ENCODE assay signal across 14 cellular contexts in the genomic region with DNA sequence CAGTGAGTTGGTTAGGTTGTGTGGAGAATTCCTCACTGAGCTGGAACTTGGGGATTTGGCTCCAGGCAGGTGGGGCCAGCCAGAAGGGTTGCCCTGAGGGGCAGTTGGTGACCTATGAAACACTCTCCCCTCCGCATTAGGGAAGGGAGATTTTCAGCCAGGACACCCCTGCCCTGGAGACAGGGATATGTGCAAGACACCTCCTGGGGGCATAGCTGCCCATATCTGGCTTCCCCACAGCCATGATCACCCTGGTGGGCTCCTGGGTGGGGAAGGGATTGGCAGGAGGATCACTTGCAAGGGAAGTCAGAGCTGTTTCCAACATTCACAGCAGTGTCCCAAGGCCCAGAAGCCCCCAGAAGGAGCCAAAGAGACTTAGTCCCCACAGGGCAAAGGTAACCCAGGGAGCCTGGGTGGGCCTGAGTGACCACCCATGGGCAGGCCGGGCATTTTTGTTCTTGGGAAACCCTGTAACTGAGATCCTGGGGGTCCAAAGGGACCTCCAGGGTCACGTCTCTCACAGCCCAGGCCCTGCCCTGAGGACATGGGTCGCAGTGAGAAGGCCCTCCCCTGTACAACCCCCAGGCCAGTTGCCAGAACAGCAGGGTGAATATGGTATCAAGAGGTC.
"Had no signal": no experiment of that assay in that cellular context is flagged by ENCODE, and none has a peak within 500 bp of the region (broad histone marks: within the 10 kb centered on the region; RNA-seq: fewer than 3 reads in every experiment).

No MANE protein-coding gene starts in this region.

- H3K36me3 ChIP-seq: heart left ventricle, SJCRH30, tibial nerve had no signal

- H3K9me3 ChIP-seq: SJCRH30, tibial nerve had no signal

- ATAC-seq: activated CD8-positive, alpha-beta T cell treated with anti-CD3 and anti-CD28 coated beads, Interleukin-2, amount 10 ng/mL, durations not matched to agents 7 days and 5 days; activated naive CD8-positive, alpha-beta T cell treated with anti-CD3 and anti-CD28 coated beads, Interleukin-2, amount 50 U/mL, for 24 hours; left ventricle myocardium superior had no signal

- H3K27ac ChIP-seq: SJCRH30, skin epidermis, tibial nerve had no signal

- H3K4me1 ChIP-seq: SJCRH30 had no signal

- H3K4me3 ChIP-seq: heart left ventricle, SJCRH30, skin epidermis, tibial nerve had no signal

- DNase-seq: activated CD4-positive, alpha-beta T cell treated with anti-CD3 and anti-CD28 coated beads for 4 hours; activated CD8-positive, alpha-beta T cell treated with anti-CD3 and anti-CD28 coated beads, Interleukin-2, amount 10 ng/mL, durations not matched to agents 7 days and 5 days; activated gamma-delta T cell; activated naive CD8-positive, alpha-beta T cell treated with anti-CD3 and anti-CD28 coated beads, Interleukin-2, amount 50 U/mL, for 24 hours; effector CD4-positive, alpha-beta T cell; kidney; left ventricle myocardium superior; mesenchymal stem cell; SJCRH30; stimulated activated CD4-positive, alpha-beta T cell treated with anti-CD3 and anti-CD28 coated beads, Interleukin-4, amount 100 ng/mL, for 4 hours; T-helper 9 cell had no signal

- H3K27me3 ChIP-seq: heart left ventricle, SJCRH30, tibial nerve had no signal
